Comparison of ENCODE assay signal across 22 cellular contexts in the genomic region with DNA sequence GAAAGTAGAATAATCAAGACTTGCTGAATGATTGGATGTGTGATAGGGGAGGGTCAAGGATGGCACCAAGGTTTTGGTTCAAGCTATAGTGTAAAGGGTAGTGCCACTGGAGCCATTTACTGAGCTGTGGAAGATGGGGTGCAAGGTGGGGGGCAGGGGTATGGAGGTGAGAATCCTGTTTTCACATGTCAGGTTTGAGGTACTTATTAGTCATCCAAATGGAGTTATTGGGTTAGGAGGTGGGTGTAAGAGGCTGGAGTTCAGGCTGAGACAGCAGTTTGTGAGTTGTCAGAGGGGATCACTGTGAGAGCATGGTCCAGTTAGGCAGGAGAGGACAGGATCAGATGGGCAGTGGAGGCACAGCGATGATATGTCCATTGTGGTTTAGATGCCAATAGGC. TPM values are rescaled to one million over a fixed set of nuclear protein-coding genes. Genes with fewer than 3 reads are reported as not detected.
"Had no signal": no experiment of that assay in that cellular context is flagged by ENCODE, and none has a peak within 500 bp of the region (broad histone marks: within the 10 kb centered on the region; RNA-seq: fewer than 3 reads in every experiment).

No MANE protein-coding gene starts in this region.

- FAIRE-seq: RCC 7860 had no signal

- H3K27me3 ChIP-seq: MG63 had no signal

- ATAC-seq: SK-N-SH treated with all-trans-retinoic acid at 6 μM for 48 hours had no signal

- DNase-seq: Karpas-422, KG1, MG63, NCI-H1092, NCI-H1105 treated with DMSO at 0.1 percent for 48 hours, NCI-H1417 treated with DMSO at 0.1 percent for 48 hours, NCI-H146, NCI-H1694 treated with DMSO at 0.1 percent for 48 hours, NCI-H1930, NCI-H2081, NCI-H2171, NCI-H226, NCI-H446, NCI-H510A, NCI-H524 treated with DMSO at 0.1 percent for 48 hours, NCI-H69, NCI-H774, Right ventricle myocardium superior, RPMI8226 had no signal

- H3K4me3 ChIP-seq: MG63 had no signal

RNA-seq across cellular contexts. Expression of gene CATSPER3, which starts 53.9 kb away (rescaled TPM):
- total RNA-seq: SK-MEL-5 had no signal
